In the genomic region with DNA sequence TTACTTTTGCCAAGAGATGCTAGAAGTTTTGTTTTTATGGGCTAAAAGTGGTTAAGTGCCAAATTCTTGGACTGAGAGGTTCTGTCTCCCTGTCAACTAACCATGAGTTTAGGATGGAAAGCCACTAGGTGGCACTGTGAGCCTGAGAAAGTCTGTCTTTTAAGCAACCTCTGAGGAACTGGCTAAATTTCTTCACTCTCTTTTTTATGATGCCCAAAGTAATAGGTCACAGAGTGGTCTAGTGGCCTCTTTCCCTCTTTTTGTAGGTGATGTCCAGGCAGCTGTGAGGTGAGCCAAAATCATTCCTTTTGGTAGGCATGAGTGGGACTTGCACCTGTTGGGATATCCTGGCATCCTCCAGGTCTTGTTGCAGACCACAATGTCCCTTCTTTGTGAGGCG, we compare ENCODE assay signal across 8 cellular contexts. TPM values are rescaled to one million over a fixed set of nuclear protein-coding genes. Genes with fewer than 3 reads are reported as not detected.
DNase-seq lines count a peak whose midpoint lies in the region; ATAC-seq and TF ChIP-seq lines count a peak whose summit lies in the region.

No MANE protein-coding gene starts in this region.

- H3K4me1 Mint-ChIP-seq in activated T-helper 17 cell treated with anti-CD3 and anti-CD28 coated beads, Interleukin-2, amount 50 U/mL, for 72 hours = peaks cover 9% of the 10 kb centered on the region

- no peak overlapping the region for H3K4me3 ChIP-seq in fibroblast of villous mesenchyme (ENCODE audit: low read depth, low read length)
- H3K4me3 ChIP-seq in osteoblast (ENCODE audit: insufficient read depth, low read length) = no peak overlapping the region
- H3K4me3 ChIP-seq in transverse colon = no peak overlapping the region

- TF ChIP-seq CTCF in fibroblast of villous mesenchyme (IDR thresholded peaks at IDR 0.05; ENCODE audit: insufficient read depth, low read depth, low read length) (peak; percentile 81), osteoblast (IDR thresholded peaks at IDR 0.05; ENCODE audit: extremely low read depth, low read depth, low read length) (peak; percentile 82), transverse colon (IDR thresholded peaks at IDR 0.05) (peak; percentile 68 to 79 (median 77))

- H3K9me3 ChIP-seq in osteoblast (ENCODE audit: low read depth, low read length) (peaks cover 3% of the 10 kb centered on the region), transverse colon (peaks cover 0 to 8% of the 10 kb centered on the region in 2 donors)

- 100% methylated on average over 1 of the region's 1 CpG; no CpG with 5 or more reads in 1 of the 2 donors for WGBS in transverse colon (ENCODE audit: low coverage in 1 of 2), 2 donors

- no peak overlapping the region for H3K4me2 ChIP-seq in osteoblast (ENCODE audit: insufficient read depth, low read length)

- H3K36me3 Mint-ChIP-seq in activated T-helper 17 cell treated with anti-CD3 and anti-CD28 coated beads, Interleukin-2, amount 50 U/mL, for 72 hours (ENCODE audit: low read depth) = peaks cover 98% of the 10 kb centered on the region

- no peak overlapping the region for H2AFZ ChIP-seq in osteoblast (ENCODE audit: low read length)

- TF ChIP-seq EP300 in transverse colon (IDR thresholded peaks at IDR 0.05; ENCODE audit: low read depth) = no peak

- no peaks in the 10 kb centered on the region for H3K9me3 Mint-ChIP-seq in activated T-helper 17 cell treated with anti-CD3 and anti-CD28 coated beads, Interleukin-2, amount 50 U/mL, for 72 hours

- TF ChIP-seq POLR2A in transverse colon (IDR thresholded peaks at IDR 0.05) = no peak

- no peak overlapping the region for H3K4me3 Mint-ChIP-seq in activated T-helper 17 cell treated with anti-CD3 and anti-CD28 coated beads, Interleukin-2, amount 50 U/mL, for 72 hours

- H3K79me2 ChIP-seq in osteoblast (ENCODE audit: insufficient read depth, low read length) = peaks cover 35% of the 10 kb centered on the region

- H3K27me3 ChIP-seq in osteoblast (ENCODE audit: insufficient read depth, low read length) = no peaks in the 10 kb centered on the region
- H3K27me3 ChIP-seq in transverse colon = no peaks in the 10 kb centered on the region

- peaks cover 18% of the 10 kb centered on the region for H3K4me1 ChIP-seq in osteoblast (ENCODE audit: insufficient read depth, low read length)
- H3K4me1 ChIP-seq in transverse colon = peaks cover 0 to 3% (median 0%) of the 10 kb centered on the region in 4 donors

- H3K27ac Mint-ChIP-seq in activated T-helper 17 cell treated with anti-CD3 and anti-CD28 coated beads, Interleukin-2, amount 50 U/mL, for 72 hours = peak overlapping the region; percentile 54

- H3K27me3 Mint-ChIP-seq in activated T-helper 17 cell treated with anti-CD3 and anti-CD28 coated beads, Interleukin-2, amount 50 U/mL, for 72 hours = no peaks in the 10 kb centered on the region

- intact Hi-C loops in transverse colon (cut with DNase I; ENCODE audit: low total_unique reads) = loop anchor here (5.0 kb wide), 1 partner anchor 499 kb away; no protein-coding TSS in a partner anchor

- peak; percentile 63 for ATAC-seq in GM18502 (IDR thresholded peaks at IDR 0.05; ENCODE audit: poor library complexity, unreplicated experiment)
- peak; percentile 61 for ATAC-seq in activated T-helper 17 cell treated with anti-CD3 and anti-CD28 coated beads, Interleukin-2, amount 50 U/mL, for 72 hours (replicated peaks)

- peaks cover 17% of the 10 kb centered on the region for H4K20me1 ChIP-seq in osteoblast (ENCODE audit: insufficient read depth, low read length)

- H3K27ac ChIP-seq in osteoblast (ENCODE audit: low read depth, low read length) (no peak overlapping the region), transverse colon (no peak overlapping the region)

- DNase-seq in A172 (ENCODE audit: low spot score) (peak; percentile 65), LHCN-M2 (ENCODE audit: low read depth) (peak; percentile 87), RPMI8226 (peak; percentile 66), fibroblast of villous mesenchyme (ENCODE audit: low read depth) (peak; percentile 88), osteoblast (ENCODE audit: insufficient read length, low spot score, missing footprints) (peak; percentile 27), transverse colon (peak; percentile 75)

- in situ Hi-C loops in transverse colon (cut with MboI; ENCODE audit: low pct_ligation_motif_present in 1 of 4, low pct_unique_long_range_greater_than_20kb in 1 of 4, low sequenced_read_pairs in 3 of 4) = loop anchor here in 2 of 4 donors (10.0 to 25.0 kb wide), 2 partner anchors 329 to 506 kb away; partner anchors contain the start of gene LRRC4 (in 1 of the 2)

- H3K36me3 ChIP-seq in osteoblast (ENCODE audit: insufficient read depth, low read length) (peaks cover 62% of the 10 kb centered on the region), transverse colon (peaks cover 0 to 46% (median 12%) of the 10 kb centered on the region in 4 donors)

RNA-seq across cellular contexts. Expression of gene SND1, which starts 56.8 kb away (rescaled TPM):
- total RNA-seq in A172 (2014; rRNA removed; shearing (Covaris generic)) = 108 and 111 TPM in 2 replicates
- 223 TPM in 2 replicates for total RNA-seq in LHCN-M2 (2014; rRNA removed)
- polyA plus RNA-seq in LHCN-M2 (2012) = 204 TPM
- 100 to 1,000 TPM; 246 to 256 TPM for total RNA-seq in activated T-helper 17 cell treated with anti-CD3 and anti-CD28 coated beads, Interleukin-2, amount 50 U/mL, for 72 hours
- total RNA-seq in fibroblast of villous mesenchyme = 205 and 241 TPM in 2 replicates
- total RNA-seq in osteoblast = 245 and 257 TPM in 2 replicates
- 10 to 100 TPM; 64.3 to 77.0 (median 70.4) TPM for total RNA-seq in transverse colon

Comparison
In these comparisons a context has a peak if more than half of its experiments do, and no peak if none do; other contexts are left out.
1. DNase-seq: peak in every context shown above with its lines; median percentile 88 in fibroblast of villous mesenchyme; 87 in LHCN-M2; 75 in transverse colon; 66 in RPMI8226; 65 in A172; 27 in osteoblast.